ENCODE assay signal across 19 cellular contexts in the genomic region with DNA sequence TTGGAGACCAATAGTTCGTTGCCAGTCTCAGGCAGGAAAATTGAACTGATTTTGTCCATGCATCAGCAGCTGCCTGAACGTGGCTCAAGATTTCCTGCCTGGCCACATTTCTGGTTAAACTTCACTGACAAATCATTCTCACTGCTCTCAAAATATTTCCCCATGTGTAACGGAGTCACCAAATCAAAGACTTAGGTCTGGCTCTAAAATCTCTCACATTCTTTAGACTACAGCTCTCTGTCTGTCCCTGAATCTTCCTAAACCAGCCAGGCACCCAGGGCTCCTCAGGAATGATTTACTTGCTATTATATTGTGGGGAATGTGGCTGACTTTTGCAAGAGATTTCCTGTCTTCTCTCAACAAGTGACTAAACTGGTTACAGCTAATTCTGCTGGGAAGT. TPM values are rescaled to one million over a fixed set of nuclear protein-coding genes. Genes with fewer than 3 reads are reported as not detected.
DNase-seq lines count a peak whose midpoint lies in the region; ATAC-seq and TF ChIP-seq lines count a peak whose summit lies in the region.
"Had no signal": no experiment of that assay in that cellular context is flagged by ENCODE, and none has a peak within 500 bp of the region (broad histone marks: within the 10 kb centered on the region; RNA-seq: fewer than 3 reads in every experiment).

No MANE protein-coding gene starts in this region.

- H3K27ac ChIP-seq in thoracic aorta, result peak overlapping the region; percentile 36 to 37
- H3K27ac ChIP-seq: vagina had no signal

- no peaks in the 10 kb centered on the region for H3K36me3 ChIP-seq in thoracic aorta
- H3K36me3 ChIP-seq: vagina had no signal

- peak; percentile 34 for DNase-seq in HCEC 1CT
- DNase-seq in cardiac fibroblast (ENCODE audit: low read depth in 2 of 2), result peak; percentile 32 to 65
- peak; percentile 7 for DNase-seq in kidney glomerular epithelial cell (lab: John Stamatoyannopoulos, UW)
- no peak for DNase-seq in thoracic aorta (ENCODE audit: low spot score)
- no peak for DNase-seq in GM20000 (ENCODE audit: low spot score)
- DNase-seq in globus pallidus (ENCODE audit: low spot score), result no peak
- no peak for DNase-seq in NCI-H748 (lab: John Stamatoyannopoulos, UW; ENCODE audit: unreplicated experiment)
- DNase-seq: activated effector memory CD4-positive, alpha-beta T cell treated with Interleukin-2 at 50 U/mL for 16 hours; cortex of kidney; NCI-H1417; NCI-H2227 treated with DMSO at 0.1 percent for 48 hours; small intestine; stimulated activated naive CD4-positive, alpha-beta T cell had no signal

- H3K4me1 ChIP-seq in thoracic aorta (ENCODE audit: control insufficient read depth in 1 of 2, low read depth in 2 of 2), result peaks cover 0 to 8% of the 10 kb centered on the region in 2 donors
- H3K4me1 ChIP-seq: vagina had no signal

- no peaks in the 10 kb centered on the region for H3K27me3 ChIP-seq in thoracic aorta (replicated peaks; ENCODE audit: insufficient read depth)
- H3K27me3 ChIP-seq: vagina had no signal

- ATAC-seq in thoracic aorta (ENCODE audit: insufficient number of reproducible peaks, low FRiP score, low read depth), result no peak
- ATAC-seq: HCT116, K562 had no signal

- no peaks in the 10 kb centered on the region for H3K9me3 ChIP-seq in thoracic aorta
- H3K9me3 ChIP-seq: vagina had no signal

- TF ChIP-seq CTCF in cardiac fibroblast (IDR thresholded peaks at IDR 0.05; ENCODE audit: low read depth, low read length), result no peak
- no peak for TF ChIP-seq CTCF in thoracic aorta (IDR thresholded peaks at IDR 0.05)
- TF ChIP-seq CTCF in GM20000 (IDR thresholded peaks at IDR 0.05; ENCODE audit: extremely low read depth, missing control alignments), result no peak

- H3K4me3 ChIP-seq in cardiac fibroblast (replicated peaks in 1 of 2; ENCODE audit: low read depth in 2 of 2, low read length in 2 of 2) (no peak overlapping the region), thoracic aorta (no peak overlapping the region)
- H3K4me3 ChIP-seq: K562, vagina had no signal

RNA-seq across cellular contexts. Expression of a gene that starts 49.2 kb away (rescaled TPM):
- not detected for total RNA-seq in thoracic aorta
- total RNA-seq: fibroblast of lung, K562, mesenteric fat pad, osteoblast, vagina had no signal

Comparison
In these comparisons a context has a peak if more than half of its experiments do, and no peak if none do; other contexts are left out.
1. DNase-seq: peak in HCEC 1CT (single experiment), cardiac fibroblast (2 of 2) and kidney glomerular epithelial cell (single experiment); none in thoracic aorta (single experiment), GM20000 (single experiment), globus pallidus (single experiment) and NCI-H748 (single experiment).